In the genomic region with DNA sequence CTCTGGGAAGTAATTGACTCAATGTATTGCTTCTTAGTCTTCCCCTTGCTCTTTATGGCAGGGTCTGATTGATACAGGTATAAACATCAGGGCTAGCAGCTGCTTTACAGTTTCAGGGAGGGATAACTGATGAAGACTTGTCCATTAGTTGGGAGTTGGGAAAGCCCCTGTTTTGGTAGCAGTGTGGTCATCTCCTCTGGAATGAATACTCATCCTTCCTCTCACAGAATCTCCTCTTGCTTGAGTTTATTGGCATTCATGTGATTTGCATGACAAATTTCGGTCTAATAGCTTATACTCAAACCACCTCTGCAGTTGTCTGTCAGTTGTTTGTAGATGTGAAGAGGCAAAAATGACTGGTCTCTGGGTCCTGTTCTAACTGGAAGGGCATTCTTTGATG, we compare ENCODE assay signal across 21 cellular contexts.
"Had no signal": no experiment of that assay in that cellular context is flagged by ENCODE, and none has a peak within 500 bp of the region (broad histone marks: within the 10 kb centered on the region; RNA-seq: fewer than 3 reads in every experiment).

No MANE protein-coding gene starts in this region.

- DNase-seq: KBM-7, MG63, NCI-H1092, NCI-H1105 treated with DMSO at 0.1 percent for 48 hours, NCI-H1417 treated with DMSO at 0.1 percent for 48 hours, NCI-H146, NCI-H1694 treated with DMSO at 0.1 percent for 48 hours, NCI-H1930, NCI-H2081 treated with DMSO at 0.1 percent for 48 hours, NCI-H2171, NCI-H226, NCI-H446, NCI-H510A, NCI-H524 treated with DMSO at 0.1 percent for 48 hours, NCI-H774, PC-3, SIG-M5 had no signal

- ATAC-seq: Panc1, PC-3 had no signal

- H3K36me3 ChIP-seq: MG63, SJSA1 had no signal

- H3K27ac ChIP-seq: RWPE1, SJSA1, SK-N-MC had no signal

- H3K4me3 ChIP-seq: MG63, SJSA1, SK-N-MC had no signal

- H3K9me3 ChIP-seq: MG63, SJSA1 had no signal

- H3K27me3 ChIP-seq: MG63, SJSA1 had no signal
